Comparison of ENCODE assay signal across 8 cellular contexts in genomic region chr19:44718441-44719261, GRCh38. TPM values are rescaled to one million over a fixed set of nuclear protein-coding genes. Genes with fewer than 3 reads are reported as not detected.
DNase-seq lines count a peak whose midpoint lies in the region; ATAC-seq, FAIRE-seq and TF ChIP-seq lines count a peak whose summit lies in the region.

No MANE protein-coding gene starts in this region.

- H3K27me3 ChIP-seq in lung (ENCODE audit: control insufficient read depth, insufficient read depth) = no peaks in the 10 kb centered on the region

- peak; percentile 27 for DNase-seq in NCI-H510A treated with DMSO at 0.1 percent for 48 hours (lab: John Stamatoyannopoulos, UW)
- DNase-seq in NCI-H510A (lab: John Stamatoyannopoulos, UW) = no peak
- DNase-seq in lung (ENCODE audit: low spot score) = peak; percentile 70
- peak; percentile 80 for DNase-seq in urothelium cell line (ENCODE audit: low spot score)
- no peak for DNase-seq in ecto neural progenitor cell (ENCODE audit: low spot score)
- no peak for DNase-seq in activated CD8-positive, alpha-beta T cell treated with anti-CD3 and anti-CD28 coated beads for 36 hours

- peak overlapping the region; percentile 17 for H3K4me3 Mint-ChIP-seq in dendritic cell treated with granulocyte-macrophage colony-stimulating factor and Interleukin-4, amounts not matched to agents 40 ng/mL and 50 ng/mL, for 4 days
- H3K4me3 Mint-ChIP-seq in activated CD8-positive, alpha-beta T cell treated with anti-CD3 and anti-CD28 coated beads for 36 hours = no peak overlapping the region

- no peak for TF ChIP-seq CTCF in lung (IDR thresholded peaks at IDR 0.05; ENCODE audit: control extremely low read depth, extremely low read depth)
- no peak for TF ChIP-seq CTCF in activated CD8-positive, alpha-beta T cell treated with anti-CD3 and anti-CD28 coated beads for 36 hours (IDR thresholded peaks at IDR 0.05)

- H3K4me3 ChIP-seq in lung = no peak overlapping the region

- WGBS in lung, 2 donors = 25 to 35% methylated on average over 11 of the region's 11 CpGs

- H3K36me3 ChIP-seq in lung (ENCODE audit: control insufficient read depth in 2 of 2, insufficient read depth in 2 of 2, low read length in 2 of 2) = no peaks in the 10 kb centered on the region

- ATAC-seq in lung (ENCODE audit: insufficient read depth, low FRiP score) (no peak), HG03439 (IDR thresholded peaks at IDR 0.05; ENCODE audit: unreplicated experiment) (no peak)
- ATAC-seq in activated CD8-positive, alpha-beta T cell treated with anti-CD3 and anti-CD28 coated beads for 36 hours = no peak

- H3K27ac Mint-ChIP-seq in dendritic cell treated with granulocyte-macrophage colony-stimulating factor and Interleukin-4, amounts not matched to agents 40 ng/mL and 50 ng/mL, for 4 days = peak overlapping the region; percentile 60
- no peak overlapping the region for H3K27ac Mint-ChIP-seq in activated CD8-positive, alpha-beta T cell treated with anti-CD3 and anti-CD28 coated beads for 36 hours

- H3K4me1 ChIP-seq in lung (ENCODE audit: control insufficient read depth in 2 of 2, insufficient read depth in 2 of 2, low read length in 2 of 2) = peaks cover 0 to 22% of the 10 kb centered on the region in 2 donors

- peaks cover 7% of the 10 kb centered on the region for H3K27me3 Mint-ChIP-seq in dendritic cell treated with granulocyte-macrophage colony-stimulating factor and Interleukin-4, amounts not matched to agents 40 ng/mL and 50 ng/mL, for 4 days
- no peaks in the 10 kb centered on the region for H3K27me3 Mint-ChIP-seq in activated CD8-positive, alpha-beta T cell treated with anti-CD3 and anti-CD28 coated beads for 36 hours

- intact Hi-C loops in dendritic cell treated with granulocyte-macrophage colony-stimulating factor and Interleukin-4, amounts not matched to agents 40 ng/mL and 50 ng/mL, for 4 days (cut with micrococcal nuclease) = no loop called here
- intact Hi-C loops in activated CD8-positive, alpha-beta T cell treated with anti-CD3 and anti-CD28 coated beads for 36 hours (cut with micrococcal nuclease) = no loop called here

- FAIRE-seq in urothelium cell line (lab: Jason Lieb, UNC) = peak; percentile 53

- H3K9me3 ChIP-seq in lung (ENCODE audit: control insufficient read depth in 2 of 2, insufficient read depth in 1 of 2, low read length in 1 of 2) = peaks cover 0 to 7% of the 10 kb centered on the region in 2 donors

- POLR2A ChIA-PET in activated CD8-positive, alpha-beta T cell treated with anti-CD3 and anti-CD28 coated beads for 36 hours (lab: Charles Lee) = interaction anchor here (0.6 kb wide), 1 partner anchor 211 kb away, joined by 3 read pairs; no protein-coding TSS in a partner anchor

- peaks cover 50% of the 10 kb centered on the region for H3K4me1 Mint-ChIP-seq in dendritic cell treated with granulocyte-macrophage colony-stimulating factor and Interleukin-4, amounts not matched to agents 40 ng/mL and 50 ng/mL, for 4 days (ENCODE audit: low read depth)
- peaks cover 23% of the 10 kb centered on the region for H3K4me1 Mint-ChIP-seq in activated CD8-positive, alpha-beta T cell treated with anti-CD3 and anti-CD28 coated beads for 36 hours (ENCODE audit: low read depth)

- CTCF ChIA-PET in activated CD8-positive, alpha-beta T cell treated with anti-CD3 and anti-CD28 coated beads for 36 hours (lab: Charles Lee) = interaction anchor here (15.3 kb wide), 1 partner anchor 50 kb away, joined by 474 read pairs; no protein-coding TSS in a partner anchor

- H3K36me3 Mint-ChIP-seq in dendritic cell treated with granulocyte-macrophage colony-stimulating factor and Interleukin-4, amounts not matched to agents 40 ng/mL and 50 ng/mL, for 4 days (ENCODE audit: low read depth) = no peaks in the 10 kb centered on the region
- H3K36me3 Mint-ChIP-seq in activated CD8-positive, alpha-beta T cell treated with anti-CD3 and anti-CD28 coated beads for 36 hours (ENCODE audit: low read depth) = no peaks in the 10 kb centered on the region

- peak overlapping the region; percentile 76 to 86 for H3K27ac ChIP-seq in lung (ENCODE audit: low read depth in 1 of 2, low read length in 1 of 2)

- H3K9me3 Mint-ChIP-seq in dendritic cell treated with granulocyte-macrophage colony-stimulating factor and Interleukin-4, amounts not matched to agents 40 ng/mL and 50 ng/mL, for 4 days = peaks cover 15% of the 10 kb centered on the region
- peaks cover 17% of the 10 kb centered on the region for H3K9me3 Mint-ChIP-seq in activated CD8-positive, alpha-beta T cell treated with anti-CD3 and anti-CD28 coated beads for 36 hours

RNA-seq across cellular contexts. Expression of gene CEACAM16, which starts 19.7 kb away (rescaled TPM):
- under 1 TPM in 1 of 2 donors, not detected in 1; 0.26 TPM for total RNA-seq in lung
- polyA plus RNA-seq in lung = not detected
- total RNA-seq in activated CD8-positive, alpha-beta T cell treated with anti-CD3 and anti-CD28 coated beads for 36 hours = not detected

RNA-seq across cellular contexts. Expression of gene BCL3, which starts 29.9 kb away (rescaled TPM):
- 10 to 100 TPM; 17.6 to 63.8 TPM for total RNA-seq in lung
- polyA plus RNA-seq in lung = 100 to 1,000 TPM in 1 of 2 donors, 10 to 100 TPM in 1; 63.7 to 233 TPM
- 10 to 100 TPM; 22.8 to 27.7 TPM for total RNA-seq in activated CD8-positive, alpha-beta T cell treated with anti-CD3 and anti-CD28 coated beads for 36 hours

RNA-seq across cellular contexts. Expression of gene CEACAM19, which starts 47.4 kb away (rescaled TPM):
- 1 to 10 TPM; 2.3 to 4.1 TPM for total RNA-seq in lung
- polyA plus RNA-seq in lung = 1 to 10 TPM; 4.7 to 8.3 TPM
- 1 to 10 TPM in 1 of 2 experiments, under 1 TPM in 1; 0.63 to 1.3 TPM for total RNA-seq in activated CD8-positive, alpha-beta T cell treated with anti-CD3 and anti-CD28 coated beads for 36 hours

RNA-seq across cellular contexts. Expression of gene CBLC, which starts 59.0 kb away (rescaled TPM):
- 1 to 10 TPM; 4.8 to 5.5 TPM for total RNA-seq in lung
- 1 to 10 TPM; 4.0 to 5.3 TPM for polyA plus RNA-seq in lung
- total RNA-seq in activated CD8-positive, alpha-beta T cell treated with anti-CD3 and anti-CD28 coated beads for 36 hours = not detected

Comparison
In these comparisons a context has a peak if more than half of its experiments do, and no peak if none do; other contexts are left out.
1. DNase-seq: peak in NCI-H510A treated with DMSO at 0.1 percent for 48 hours (single experiment), lung (single experiment) and urothelium cell line (single experiment); none in NCI-H510A (single experiment), ecto neural progenitor cell (single experiment) and activated CD8-positive, alpha-beta T cell treated with anti-CD3 and anti-CD28 coated beads for 36 hours (single experiment).